Comparison of ENCODE assay signal across 8 cellular contexts in the genomic region with DNA sequence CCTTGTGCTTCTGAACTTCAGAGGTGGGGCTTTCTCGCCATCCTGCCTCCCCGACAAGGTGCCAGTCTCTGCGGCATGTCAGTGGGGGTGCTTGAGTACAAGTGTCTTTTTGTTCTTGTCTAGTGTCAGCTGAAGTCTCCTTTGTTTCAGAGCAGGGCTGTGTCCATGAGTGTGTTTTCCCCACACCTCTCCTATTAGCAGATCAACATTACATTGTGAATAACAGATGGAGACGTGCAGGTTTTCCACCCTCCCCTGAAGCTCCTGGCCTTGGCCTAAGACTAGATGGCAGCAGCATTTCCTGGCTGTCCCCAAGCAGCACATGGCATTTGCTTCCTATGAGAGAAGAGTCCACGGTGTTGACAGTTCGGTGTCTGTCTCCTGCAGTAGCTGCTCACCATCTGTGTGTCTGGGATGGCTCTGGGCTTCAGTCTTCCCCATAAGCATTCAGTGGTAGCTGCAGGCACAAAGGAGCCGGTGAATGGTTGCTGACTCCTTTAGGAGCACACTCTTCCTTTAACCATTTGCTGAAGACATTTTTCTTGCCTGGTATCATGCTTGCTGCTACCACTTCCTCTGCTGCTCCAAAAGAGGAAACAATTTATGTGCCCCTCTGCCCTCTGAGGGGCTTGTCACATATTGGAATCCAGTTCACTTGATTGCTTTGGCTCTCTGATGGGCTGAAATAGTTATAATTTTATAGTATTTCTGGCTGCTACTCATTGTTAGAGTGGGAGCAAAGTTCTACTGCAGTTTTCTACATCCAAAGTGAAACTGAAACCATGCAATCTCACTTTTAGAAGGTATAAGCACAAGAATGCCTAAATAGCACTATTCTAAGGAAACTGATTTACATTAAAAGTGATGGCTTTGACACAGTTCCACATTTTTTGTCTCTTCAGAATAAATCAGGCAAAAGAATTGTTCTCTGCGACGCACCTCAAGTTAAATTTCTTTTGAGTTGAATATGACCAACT.
A peak's percentile ranks its signal among the peaks of the same experiment; 100 is the strongest.
DNase-seq lines count a peak whose midpoint lies in the region; ATAC-seq, FAIRE-seq and TF ChIP-seq lines count a peak whose summit lies in the region.

No MANE protein-coding gene starts in this region.

- no peak overlapping the region for H3K27ac Mint-ChIP-seq in CD4-positive, CD25-positive, alpha-beta regulatory T cell
- H3K27ac Mint-ChIP-seq in chondrocyte (ENCODE audit: unreplicated experiment), result peak overlapping the region; percentile 54
- H3K27ac Mint-ChIP-seq in naive thymus-derived CD8-positive, alpha-beta T cell, result peak overlapping the region in 2 of 10 donors; percentile 15 to 35

- TF ChIP-seq CTCF in chondrocyte (IDR thresholded peaks at IDR 0.05), result no peak

- FAIRE-seq in HTR-8/SVneo (lab: Jason Lieb, UNC), result no peak

- no peaks in the 10 kb centered on the region for H3K36me3 Mint-ChIP-seq in CD4-positive, CD25-positive, alpha-beta regulatory T cell
- H3K36me3 Mint-ChIP-seq in chondrocyte (ENCODE audit: low read depth), result no peaks in the 10 kb centered on the region
- H3K36me3 Mint-ChIP-seq in naive thymus-derived CD8-positive, alpha-beta T cell, result peaks cover 0 to 2% (median 0%) of the 10 kb centered on the region in 3 donors

- peaks cover 0 to 9% (median 6%) of the 10 kb centered on the region in 7 donors for H3K9me3 Mint-ChIP-seq in CD4-positive, CD25-positive, alpha-beta regulatory T cell
- H3K9me3 Mint-ChIP-seq in chondrocyte (ENCODE audit: low read depth), result no peaks in the 10 kb centered on the region
- peaks cover 0 to 13% (median 0%) of the 10 kb centered on the region in 9 donors for H3K9me3 Mint-ChIP-seq in naive thymus-derived CD8-positive, alpha-beta T cell

- ATAC-seq in CD4-positive, CD25-positive, alpha-beta regulatory T cell (ENCODE audit: low read depth in 2 of 2), result no peak
- ATAC-seq in HG03457 (IDR thresholded peaks at IDR 0.05; ENCODE audit: unreplicated experiment) (peak; percentile 79), HG02884 (IDR thresholded peaks at IDR 0.05; ENCODE audit: unreplicated experiment) (no peak)
- ATAC-seq in naive thymus-derived CD8-positive, alpha-beta T cell, result no peak

- POLR2A ChIA-PET in naive thymus-derived CD8-positive, alpha-beta T cell (lab: Charles Lee), result no interaction called here

- H3K4me3 ChIP-seq in CD4-positive, CD25-positive, alpha-beta regulatory T cell (ENCODE audit: low read depth, low read length), result peak overlapping the region; percentile 37

- H3K9me3 ChIP-seq in CD4-positive, CD25-positive, alpha-beta regulatory T cell (ENCODE audit: control insufficient read depth in 2 of 2, low read length in 2 of 2), result no peaks in the 10 kb centered on the region

- no peaks in the 10 kb centered on the region for H3K27me3 Mint-ChIP-seq in CD4-positive, CD25-positive, alpha-beta regulatory T cell
- H3K27me3 Mint-ChIP-seq in chondrocyte (ENCODE audit: low read depth), result no peaks in the 10 kb centered on the region
- no peaks in the 10 kb centered on the region for H3K27me3 Mint-ChIP-seq in naive thymus-derived CD8-positive, alpha-beta T cell

- H3K27ac ChIP-seq in CD4-positive, CD25-positive, alpha-beta regulatory T cell (ENCODE audit: insufficient read depth, low read length, poor library complexity, severe bottlenecking), result no peak overlapping the region

- H3K4me1 ChIP-seq in CD4-positive, CD25-positive, alpha-beta regulatory T cell (ENCODE audit: control insufficient read depth, insufficient read depth, low read length, poor library complexity, severe bottlenecking), result no peaks in the 10 kb centered on the region

- peak in 1 of 3 donors; percentile 20 for DNase-seq in CD4-positive, CD25-positive, alpha-beta regulatory T cell
- DNase-seq in chondrocyte (ENCODE audit: low spot score), result no peak
- peak in 1 of 10 donors; percentile 1 for DNase-seq in naive thymus-derived CD8-positive, alpha-beta T cell
- no peak for DNase-seq in middle frontal gyrus (ENCODE audit: extremely low spot score, low spot score)
- no peak for DNase-seq in HTR-8/SVneo (ENCODE audit: insufficient read length, low spot score)
- DNase-seq in NCI-H82 (lab: John Stamatoyannopoulos, UW), result no peak

- H3K27me3 ChIP-seq in CD4-positive, CD25-positive, alpha-beta regulatory T cell (ENCODE audit: control insufficient read depth, insufficient read depth, low read length), result no peaks in the 10 kb centered on the region

- peaks cover 0 to 2% (median 0%) of the 10 kb centered on the region in 4 donors for H3K4me1 Mint-ChIP-seq in CD4-positive, CD25-positive, alpha-beta regulatory T cell
- H3K4me1 Mint-ChIP-seq in chondrocyte (ENCODE audit: low read depth), result peaks cover 10% of the 10 kb centered on the region
- peaks cover 0 to 11% (median 7%) of the 10 kb centered on the region in 4 donors for H3K4me1 Mint-ChIP-seq in naive thymus-derived CD8-positive, alpha-beta T cell

- H3K4me3 Mint-ChIP-seq in CD4-positive, CD25-positive, alpha-beta regulatory T cell, result peak overlapping the region in 2 of 4 donors; percentile 33 to 61
- peak overlapping the region; percentile 12 for H3K4me3 Mint-ChIP-seq in chondrocyte (ENCODE audit: unreplicated experiment)
- peak overlapping the region; percentile 25 to 77 (median 53) for H3K4me3 Mint-ChIP-seq in naive thymus-derived CD8-positive, alpha-beta T cell

- no peaks in the 10 kb centered on the region for H3K36me3 ChIP-seq in CD4-positive, CD25-positive, alpha-beta regulatory T cell (ENCODE audit: control insufficient read depth, insufficient read depth, low read length)
